ENCODE assay signal across 8 cellular contexts in the genomic region with DNA sequence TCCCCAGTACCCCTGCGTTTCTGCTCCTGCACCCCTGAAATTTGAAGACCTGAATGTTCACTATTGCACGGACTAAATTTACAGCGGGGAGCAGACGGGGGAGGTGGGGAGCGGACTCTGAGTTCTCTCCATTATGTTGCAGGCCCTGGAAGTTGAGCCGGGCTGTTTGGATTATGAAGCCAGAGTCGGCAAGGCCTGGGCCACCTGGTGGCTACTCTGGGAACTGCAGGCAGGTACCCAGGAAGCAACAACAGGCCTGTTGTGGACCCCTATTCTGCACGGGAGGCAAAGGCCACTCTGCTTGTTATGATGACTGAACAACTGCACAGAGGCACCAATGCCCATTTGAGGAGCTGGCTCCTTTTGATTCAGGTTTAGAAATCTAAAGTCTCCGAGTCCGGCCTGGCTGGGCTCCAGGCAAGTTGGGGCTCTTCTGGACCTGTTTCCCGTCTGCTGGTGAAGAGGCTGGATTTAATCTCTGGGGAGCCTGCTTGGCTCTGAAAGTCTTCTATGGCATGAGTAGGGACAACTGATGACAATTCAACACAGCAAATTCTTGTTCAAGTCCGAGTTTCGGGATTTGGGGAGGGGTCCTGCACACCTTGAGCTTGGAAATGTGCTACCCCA. TPM values are rescaled to one million over a fixed set of nuclear protein-coding genes. Genes with fewer than 3 reads are reported as not detected.
DNase-seq lines count a peak whose midpoint lies in the region; ATAC-seq and TF ChIP-seq lines count a peak whose summit lies in the region.

No MANE protein-coding gene starts in this region.

- ATAC-seq in HG02759 (IDR thresholded peaks at IDR 0.05; ENCODE audit: unreplicated experiment) (peak; percentile 47), HG02763 (IDR thresholded peaks at IDR 0.05; ENCODE audit: unreplicated experiment) (no peak)

- no peaks in the 10 kb centered on the region for H3K9me3 ChIP-seq in SJCRH30 (replicated peaks)

- H3K36me3 ChIP-seq in SJCRH30, result no peaks in the 10 kb centered on the region

- DNase-seq in DMS114 treated with DMSO at 0.1 percent for 48 hours (lab: John Stamatoyannopoulos, UW; ENCODE audit: unreplicated experiment), result peak; percentile 15
- peak; percentile 58 to 74 for DNase-seq in SJCRH30
- DNase-seq in activated naive CD4-positive, alpha-beta T cell treated with anti-CD3 and anti-CD28 coated beads for 36 hours, result peak; percentile 78
- peak; percentile 93 for DNase-seq in glutamatergic neuron
- peak; percentile 49 for DNase-seq in pons (ENCODE audit: low spot score)
- peak; percentile 88 for DNase-seq in type B pancreatic cell (ENCODE audit: extremely low spot score, unreplicated experiment)

- CTCF ChIA-PET in activated naive CD4-positive, alpha-beta T cell treated with anti-CD3 and anti-CD28 coated beads for 36 hours (lab: Charles Lee), result interaction anchor here (0.6 to 1.3 kb wide), 7 partner anchors 10 to 239 kb away, joined by 3 to 6 read pairs (median 3); no protein-coding TSS in a partner anchor

- H3K4me1 ChIP-seq in SJCRH30, result no peaks in the 10 kb centered on the region

- H3K27ac Mint-ChIP-seq in activated naive CD4-positive, alpha-beta T cell treated with anti-CD3 and anti-CD28 coated beads for 36 hours, result no peak overlapping the region
- peak overlapping the region; percentile 67 for H3K27ac Mint-ChIP-seq in glutamatergic neuron (ENCODE audit: unreplicated experiment)
- H3K27ac Mint-ChIP-seq in type B pancreatic cell, result no peak overlapping the region

- H3K27me3 ChIP-seq in SJCRH30, result no peaks in the 10 kb centered on the region

- intact Hi-C loops in activated naive CD4-positive, alpha-beta T cell treated with anti-CD3 and anti-CD28 coated beads for 36 hours (cut with micrococcal nuclease), result loop anchor here (1.0 to 5.0 kb wide), 2 partner anchors 156 to 238 kb away; no protein-coding TSS in a partner anchor

- H3K4me3 Mint-ChIP-seq in activated naive CD4-positive, alpha-beta T cell treated with anti-CD3 and anti-CD28 coated beads for 36 hours, result no peak overlapping the region
- peak overlapping the region; percentile 35 for H3K4me3 Mint-ChIP-seq in glutamatergic neuron (ENCODE audit: unreplicated experiment)
- H3K4me3 Mint-ChIP-seq in type B pancreatic cell, result no peak overlapping the region

- TF ChIP-seq CTCF in glutamatergic neuron (IDR thresholded peaks at IDR 0.05; ENCODE audit: partially characterized antibody, unreplicated experiment) (peak; percentile 100), type B pancreatic cell (conservative IDR thresholded peaks at IDR 0.05) (peak; percentile 97)

- H3K27ac ChIP-seq in SJCRH30, result no peak overlapping the region

- peaks cover 21% of the 10 kb centered on the region for H3K27me3 Mint-ChIP-seq in activated naive CD4-positive, alpha-beta T cell treated with anti-CD3 and anti-CD28 coated beads for 36 hours (ENCODE audit: low read depth)
- H3K27me3 Mint-ChIP-seq in glutamatergic neuron (ENCODE audit: unreplicated experiment) (peaks cover 9% of the 10 kb centered on the region), type B pancreatic cell (peaks cover 12% of the 10 kb centered on the region)

- no peak overlapping the region for H3K4me3 ChIP-seq in SJCRH30

- no peaks in the 10 kb centered on the region for H3K9me3 Mint-ChIP-seq in activated naive CD4-positive, alpha-beta T cell treated with anti-CD3 and anti-CD28 coated beads for 36 hours
- H3K9me3 Mint-ChIP-seq in glutamatergic neuron (ENCODE audit: unreplicated experiment) (peaks cover 9% of the 10 kb centered on the region), type B pancreatic cell (no peaks in the 10 kb centered on the region)

- no peaks in the 10 kb centered on the region for H3K36me3 Mint-ChIP-seq in activated naive CD4-positive, alpha-beta T cell treated with anti-CD3 and anti-CD28 coated beads for 36 hours (ENCODE audit: low read depth)
- H3K36me3 Mint-ChIP-seq in glutamatergic neuron (ENCODE audit: unreplicated experiment), result no peaks in the 10 kb centered on the region
- H3K36me3 Mint-ChIP-seq in type B pancreatic cell, result no peaks in the 10 kb centered on the region

- H3K4me1 Mint-ChIP-seq in activated naive CD4-positive, alpha-beta T cell treated with anti-CD3 and anti-CD28 coated beads for 36 hours (ENCODE audit: low read depth), result no peaks in the 10 kb centered on the region
- H3K4me1 Mint-ChIP-seq in glutamatergic neuron (ENCODE audit: low read depth, unreplicated experiment), result peaks cover 38% of the 10 kb centered on the region
- no peaks in the 10 kb centered on the region for H3K4me1 Mint-ChIP-seq in type B pancreatic cell (ENCODE audit: unreplicated experiment)

RNA-seq across cellular contexts. Expression of a gene that starts 34.1 kb away (rescaled TPM):
- not detected in 2 replicates for total RNA-seq in SJCRH30 (2014; rRNA removed; shearing (Covaris generic))
- total RNA-seq in activated naive CD4-positive, alpha-beta T cell treated with anti-CD3 and anti-CD28 coated beads for 36 hours, result not detected
- not detected for total RNA-seq in glutamatergic neuron (ENCODE audit: unreplicated experiment)
- total RNA-seq in type B pancreatic cell (ENCODE audit: low replicate concordance), result 1.2 TPM in 1 of 2 replicates, not detected in the other

Comparison
In these comparisons a context has a peak if more than half of its experiments do, and no peak if none do; other contexts are left out.
1. DNase-seq: peak in every context shown above with its lines; median percentile 93 in glutamatergic neuron; 88 in type B pancreatic cell; 78 in activated naive CD4-positive, alpha-beta T cell treated with anti-CD3 and anti-CD28 coated beads for 36 hours; 66 in SJCRH30; 49 in pons; 15 in DMS114 treated with DMSO at 0.1 percent for 48 hours.